In the genomic region with DNA sequence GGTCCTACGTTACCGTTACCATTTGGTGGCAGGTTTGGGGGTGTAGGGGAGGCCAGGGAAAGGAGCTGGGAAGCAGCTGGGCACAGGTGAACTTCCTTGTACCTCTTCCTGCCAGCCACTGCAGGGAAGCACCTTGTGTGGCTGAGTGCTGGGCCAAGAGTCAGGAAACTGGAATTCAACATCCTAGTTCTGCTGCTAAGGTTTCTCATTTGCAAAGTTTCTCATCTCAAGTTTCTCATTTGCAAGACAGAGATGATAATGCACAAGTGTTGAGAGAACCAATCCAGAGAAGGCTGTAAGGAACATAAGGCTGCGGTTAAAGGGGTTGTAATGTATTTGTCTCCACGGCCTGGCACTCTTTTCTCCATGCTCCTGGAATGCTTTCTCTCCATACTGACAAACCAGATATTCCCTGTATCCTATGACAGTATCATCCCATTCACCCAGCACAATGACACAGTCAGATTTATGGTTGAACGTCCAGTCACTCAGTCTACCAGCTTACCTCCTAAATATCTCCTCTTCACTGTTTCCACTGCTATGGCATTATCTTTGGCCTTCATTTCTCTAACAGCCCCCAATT, we compare ENCODE assay signal across 1 cellular context.
TF ChIP-seq lines count a peak whose summit lies in the region.

No MANE protein-coding gene starts in this region.

TF ChIP-seq in H1, 55 proteins besides CTCF, POLR2A, EP300 and RAD21:
- TF ChIP-seq TEAD4 (IDR thresholded peaks at IDR 0.05; ENCODE audit: low read depth, low read length) (0 out of 2 replicates have a peak, but pooled peaks have one; percentile 1), SIN3A (conservative IDR thresholded peaks at IDR 0.05 in 1 of 2, IDR thresholded peaks at IDR 0.05 in 1 of 2; ENCODE audit: low read depth in 1 of 2, low read length in 2 of 2) (peak in 1 of 2 experiments; percentile 52; a peak in 1 of 4 replicates), POLR2AphosphoS5 (IDR thresholded peaks at IDR 0.05; ENCODE audit: low read depth, low read length) (peak; percentile 50; the same call in 1 of the 2 replicates), BACH1 (IDR thresholded peaks at IDR 0.05; ENCODE audit: low read length) (no peak), ZNF274 (IDR thresholded peaks at IDR 0.05; ENCODE audit: borderline replicate concordance, extremely low read depth, low read length) (no peak)
